Comparison of ENCODE assay signal across 8 cellular contexts in genomic region chr19:28242317-28242927, GRCh38.
DNase-seq lines count a peak whose midpoint lies in the region; ATAC-seq and TF ChIP-seq lines count a peak whose summit lies in the region.

No MANE protein-coding gene starts in this region.

- 57% methylated on average over 7 of the region's 7 CpGs for WGBS in esophagus muscularis mucosa

- TF ChIP-seq EP300 in esophagus muscularis mucosa (IDR thresholded peaks at IDR 0.05) = no peak

- TF ChIP-seq CTCF in AG09309 (IDR thresholded peaks at IDR 0.05; ENCODE audit: control insufficient read depth, insufficient read depth, low read depth, low read length, missing control alignments) (peak; percentile 80), GM12872 (IDR thresholded peaks at IDR 0.05; ENCODE audit: insufficient read depth, low read depth, low read length) (peak; percentile 50), esophagus muscularis mucosa (IDR thresholded peaks at IDR 0.05) (peak in 2 of 3 experiments; percentile 23 to 34)

- DNase-seq in AG09309 (ENCODE audit: low read depth) (no peak), NT2/D1 (ENCODE audit: low read depth, low spot score) (peak; percentile 60), esophagus muscularis mucosa (ENCODE audit: extremely low spot score) (no peak), renal cortical epithelial cell (ENCODE audit: low read depth) (peak; percentile 22)

- TF ChIP-seq POLR2A in esophagus muscularis mucosa (IDR thresholded peaks at IDR 0.05; ENCODE audit: low read depth) = no peak

- no peak overlapping the region for H3K9ac ChIP-seq in NT2/D1 (ENCODE audit: insufficient read length, low read depth)

- H3K9me3 ChIP-seq in NT2/D1 (ENCODE audit: insufficient read depth, low read length) = no peaks in the 10 kb centered on the region
- H3K9me3 ChIP-seq in esophagus muscularis mucosa = no peaks in the 10 kb centered on the region

- H3K4me3 ChIP-seq in AG09309 (ENCODE audit: control insufficient read depth, low read depth, low read length) = no peak overlapping the region
- no peak overlapping the region for H3K4me3 ChIP-seq in NT2/D1 (ENCODE audit: insufficient read length, low read depth)
- H3K4me3 ChIP-seq in esophagus muscularis mucosa = no peak overlapping the region

- no peak overlapping the region for H3K27ac ChIP-seq in esophagus muscularis mucosa (replicated peaks in 1 of 4)

- intact Hi-C loops in esophagus muscularis mucosa (cut with DNase I) = no loop called here

- ATAC-seq in HG02973 (IDR thresholded peaks at IDR 0.05; ENCODE audit: unreplicated experiment) (no peak), GM18873 (IDR thresholded peaks at IDR 0.05; ENCODE audit: low FRiP score, unreplicated experiment) (no peak), esophagus mucosa (no peak)

- H3K36me3 ChIP-seq in NT2/D1 (ENCODE audit: insufficient read depth, insufficient read length, low read length) (no peaks in the 10 kb centered on the region), esophagus muscularis mucosa (no peaks in the 10 kb centered on the region)

- H3K4me1 ChIP-seq in NT2/D1 (ENCODE audit: insufficient read depth, insufficient read length) (no peaks in the 10 kb centered on the region), esophagus muscularis mucosa (no peaks in the 10 kb centered on the region)

- H3K27me3 ChIP-seq in NT2/D1 (ENCODE audit: insufficient read depth, insufficient read length) (no peaks in the 10 kb centered on the region), esophagus muscularis mucosa (peaks cover 0 to 20% (median 0%) of the 10 kb centered on the region in 4 donors)

Comparison
In these comparisons a context has a peak if more than half of its experiments do, and no peak if none do; other contexts are left out.
1. DNase-seq: peak in NT2/D1 (single experiment) and renal cortical epithelial cell (single experiment); none in AG09309 (single experiment) and esophagus muscularis mucosa (single experiment).
2. CTCF ChIP-seq: peak in every context shown above with its lines; median percentile 80 in AG09309; 50 in GM12872; 28 in esophagus muscularis mucosa.